In genomic region chr1:18948913-18949688, GRCh38 we compare ENCODE assay signal across 10 cellular contexts. TPM values are rescaled to one million over a fixed set of nuclear protein-coding genes. Genes with fewer than 3 reads are reported as not detected.
DNase-seq lines count a peak whose midpoint lies in the region; ATAC-seq, FAIRE-seq and TF ChIP-seq lines count a peak whose summit lies in the region.
"Had no signal": no experiment of that assay in that cellular context is flagged by ENCODE, and none has a peak within 500 bp of the region (broad histone marks: within the 10 kb centered on the region; RNA-seq: fewer than 3 reads in every experiment).

No MANE protein-coding gene starts in this region.

- H2AFZ ChIP-seq in HepG2 (ENCODE audit: low read length), result no peak overlapping the region

- TF ChIP-seq CTCF in breast epithelium (IDR thresholded peaks at IDR 0.05) (no peak), HepG2 (CRISPR knock-in tag; IDR thresholded peaks at IDR 0.05) (peak; percentile 35; the same call in 1 of the 2 replicates), testis (IDR thresholded peaks at IDR 0.05) (no peak)

- peak; percentile 57; the same call in 1 of the 2 replicates for TF ChIP-seq RAD21 in HepG2 (CRISPR knock-in tag; IDR thresholded peaks at IDR 0.05)

- TF ChIP-seq EP300 in HepG2 (IDR thresholded peaks at IDR 0.05; ENCODE audit: low read depth in 2 of 2, low read length in 2 of 2), result peak; percentile 71 to 76; a peak in 2 of 4 replicates
- peak; percentile 64; the same call in 1 of the 2 replicates for TF ChIP-seq EP300 in HepG2 (CRISPR knock-in tag; IDR thresholded peaks at IDR 0.05; ENCODE audit: borderline replicate concordance)

- FAIRE-seq in HepG2 (lab: Jason Lieb, UNC), result peak; percentile 97

- intact Hi-C loops in breast epithelium (cut with DNase I; ENCODE audit: low total_unique reads), result no loop called here
- intact Hi-C loops in HepG2 (cut with micrococcal nuclease; ENCODE audit: unreplicated experiment), result no loop called here
- intact Hi-C loops in testis (cut with DNase I; ENCODE audit: low total_unique reads), result no loop called here

- H3K27ac ChIP-seq in breast epithelium (peak overlapping the region; percentile 83 to 92), HepG2 (ENCODE audit: extremely low read length, insufficient read depth, low read length) (peak overlapping the region; percentile 93), testis (peak overlapping the region; percentile 69 to 81)
- H3K27ac ChIP-seq: 22Rv1, KMS-11 had no signal

- ATAC-seq in HepG2, result peak; percentile 94

- H3K4me3 ChIP-seq in breast epithelium, result peak overlapping the region; percentile 30 to 65 (median 36)
- H3K4me3 ChIP-seq in HepG2 (replicated peaks in 1 of 3; ENCODE audit: insufficient read depth in 1 of 3, low read depth in 2 of 3, low read length in 3 of 3), result peak overlapping the region; percentile 53 to 75 (median 73)
- H3K4me3 ChIP-seq in testis, result no peak overlapping the region

- H3K9ac ChIP-seq in HepG2 (ENCODE audit: insufficient read depth, low read depth, low read length), result peak overlapping the region; percentile 71
- H3K9ac ChIP-seq: KMS-11 had no signal

- in situ Hi-C loops in HepG2 (cut with HindIII; ENCODE audit: extremely low pct_ligation_motif_present, low pct_unique_long_range_greater_than_20kb), result loop anchor here (5.0 kb wide), 1 partner anchor 42 kb away; no protein-coding TSS in a partner anchor

- 5% methylated on average over 11 of the region's 23 CpGs for WGBS in HepG2 (ENCODE audit: low lambda C conversion rate)
- 56% methylated on average over 17 to 22 of the region's 23 CpGs for WGBS in testis, 2 donors

- no peaks in the 10 kb centered on the region for H3K9me3 ChIP-seq in breast epithelium
- H3K9me3 ChIP-seq in HepG2 (ENCODE audit: low read length), result no peaks in the 10 kb centered on the region
- H3K9me3 ChIP-seq in testis, result no peaks in the 10 kb centered on the region

- CTCF ChIA-PET in HepG2 (lab: Yijun Ruan, JAX; ENCODE audit: low intra/inter-chr PET ratio, low total read pairs), result interaction anchor here (3.0 kb wide), 1 partner anchor 36 kb away, joined by 14 read pairs; no protein-coding TSS in a partner anchor

- peak; percentile 29 for DNase-seq in DMS 273 (lab: John Stamatoyannopoulos, UW; ENCODE audit: unreplicated experiment)
- no peak for DNase-seq in DMS 273 treated with DMSO at 0.1 percent for 48 hours (lab: John Stamatoyannopoulos, UW)
- peak in 1 of 2 donors; percentile 58 for DNase-seq in breast epithelium (ENCODE audit: low spot score in 2 of 2)
- DNase-seq in HepG2 (ENCODE audit: low spot score), result peak; percentile 93
- peak; percentile 34 for DNase-seq in testis
- no peak for DNase-seq in GM19240 (ENCODE audit: insufficient read length, low spot score)
- no peak for DNase-seq in stimulated activated CD4-positive, alpha-beta T cell treated with anti-CD3 and anti-CD28 coated beads, Interleukin-4, amount 100 ng/mL, for 4 hours
- no peak for DNase-seq in CD1c-positive myeloid dendritic cell (ENCODE audit: extremely low spot score)

- TSS peak; percentile 84 for BruUV-seq in HepG2 (replicated peaks; lab: Mats Ljungman, UMichigan)

- POLR2A ChIA-PET in HepG2 (lab: Yijun Ruan, JAX), result interaction anchor here (0.7 to 2.6 kb wide), 13 partner anchors 8 to 139 kb away, joined by 3 to 16 read pairs (median 5); partner anchors contain the start of gene IFFO2

- H3K4me1 ChIP-seq in breast epithelium, result peaks cover 14 to 28% of the 10 kb centered on the region in 2 donors
- H3K4me1 ChIP-seq in HepG2 (ENCODE audit: insufficient read depth, low read length), result peaks cover 90% of the 10 kb centered on the region
- peaks cover 16% of the 10 kb centered on the region for H3K4me1 ChIP-seq in testis

- no peak for TF ChIP-seq POLR2A in breast epithelium (IDR thresholded peaks at IDR 0.05)
- peak in 1 of 2 experiments; percentile 74; a peak in 2 of 4 replicates for TF ChIP-seq POLR2A in HepG2 (IDR thresholded peaks at IDR 0.05; ENCODE audit: insufficient read depth in 1 of 2, low read depth in 2 of 2, low read length in 2 of 2)
- TF ChIP-seq POLR2A in testis (IDR thresholded peaks at IDR 0.05), result no peak

- H3K4me2 ChIP-seq in HepG2 (ENCODE audit: low read depth, low read length), result peak overlapping the region; percentile 98
- H3K4me2 ChIP-seq: KMS-11 had no signal

- no peaks in the 10 kb centered on the region for H3K27me3 ChIP-seq in breast epithelium
- H3K27me3 ChIP-seq in HepG2 (ENCODE audit: control insufficient read depth in 1 of 2, insufficient read depth in 2 of 2, low read length in 2 of 2), result no peaks in the 10 kb centered on the region
- H3K27me3 ChIP-seq in testis, result no peaks in the 10 kb centered on the region

- peaks cover 86% of the 10 kb centered on the region for H3K79me2 ChIP-seq in HepG2 (ENCODE audit: insufficient read depth, low read length)

- H3K36me3 ChIP-seq in breast epithelium, result no peaks in the 10 kb centered on the region
- no peaks in the 10 kb centered on the region for H3K36me3 ChIP-seq in HepG2 (replicated peaks in 1 of 2; ENCODE audit: control insufficient read depth in 1 of 2, insufficient read depth in 2 of 2, low read length in 2 of 2)
- H3K36me3 ChIP-seq in testis (ENCODE audit: low read depth, missing control alignments), result no peaks in the 10 kb centered on the region

- H4K20me1 ChIP-seq in HepG2 (ENCODE audit: insufficient read depth, low read length), result peaks cover 6% of the 10 kb centered on the region; the same call in 1 of the 2 replicates

TF ChIP-seq in HepG2, 621 proteins besides CTCF, POLR2A, EP300 and RAD21 (continues in another document):
- TF ChIP-seq KLF11 (CRISPR knock-in tag; IDR thresholded peaks at IDR 0.05) (no peak), ZKSCAN1 (IDR thresholded peaks at IDR 0.05; ENCODE audit: low read length) (peak; percentile 59; the same call in 1 of the 2 replicates), KLF9 (CRISPR knock-in tag; IDR thresholded peaks at IDR 0.05; ENCODE audit: low read depth) (no peak), NR3C1 (CRISPR knock-in tag; IDR thresholded peaks at IDR 0.05) (no peak)

RNA-seq across cellular contexts. Expression of gene IFFO2, which starts 7.4 kb away (rescaled TPM):
- total RNA-seq in breast epithelium (10 to 100 TPM in 2 of 3 donors, 1 to 10 TPM in 1; 5.8 to 35.3 (median 34.4) TPM), HepG2 (2016; rRNA removed; fragmentation: Illumina TruSeq; extraction: Trizol) (16.3 and 16.7 TPM in 2 replicates), testis (1 to 10 TPM; 5.6 to 8.5 TPM)
- 1.4 and 1.9 TPM in 2 replicates for total RNA-seq in HepG2 (2016; cell fraction: cytosol; rRNA removed; fragmentation: Illumina TruSeq; extraction: Trizol; ENCODE audit: low read depth)
- total RNA-seq in HepG2 (2016; cell fraction: insoluble cytoplasmic fraction; rRNA removed; fragmentation: Illumina TruSeq; extraction: Trizol), result 12.2 and 17.7 TPM in 2 replicates
- 3.8 and 4.9 TPM in 2 replicates for total RNA-seq in HepG2 (2016; cell fraction: membrane; rRNA removed; fragmentation: Illumina TruSeq; extraction: Trizol)
- total RNA-seq in HepG2 (2016; cell fraction: nucleus; rRNA removed; fragmentation: Illumina TruSeq; extraction: Trizol), result 10.0 and 11.1 TPM in 2 replicates
- polyA plus RNA-seq in HepG2 (2011; rRNA removed) (6.9 and 7.3 TPM in 2 replicates), testis (ENCODE audit: insufficient read depth, low read depth, low replicate concordance) (5.0 TPM)
- polyA plus RNA-seq in HepG2 (2011; cell fraction: cytosol; rRNA removed), result 8.4 and 12.3 TPM in 2 replicates
- 21.1 and 21.8 TPM in 2 replicates for polyA plus RNA-seq in HepG2 (2011; cell fraction: nucleus; rRNA removed)
- polyA plus RNA-seq in HepG2 (2012), result 5.7 and 8.6 TPM in 2 replicates
- 0.47 and 1.00 TPM in 2 replicates for polyA plus RNA-seq in HepG2 (2016; cell fraction: cytosol; fragmentation: Illumina TruSeq; extraction: Trizol; ENCODE audit: low read depth)
- 9.4 and 11.8 TPM in 2 replicates for polyA plus RNA-seq in HepG2 (2016; cell fraction: insoluble cytoplasmic fraction; fragmentation: Illumina TruSeq; extraction: Trizol; ENCODE audit: low read depth)
- 1.5 and 1.6 TPM in 2 replicates for polyA plus RNA-seq in HepG2 (2016; cell fraction: membrane; fragmentation: Illumina TruSeq; extraction: Trizol; ENCODE audit: low read depth)
- polyA plus RNA-seq in HepG2 (2016; cell fraction: nucleus; fragmentation: Illumina TruSeq; extraction: Trizol; ENCODE audit: insufficient read depth, low read depth), result 13.9 and 14.1 TPM in 2 replicates
- 2.4 and 21.3 TPM in 2 replicates for polyA minus RNA-seq in HepG2 (2011; rRNA and poly(A)+ RNA removed; ENCODE audit: low replicate concordance)
- polyA minus RNA-seq in HepG2 (2011; cell fraction: cytosol; rRNA and poly(A)+ RNA removed), result 10.2 and 10.5 TPM in 2 replicates
- polyA minus RNA-seq in HepG2 (2011; cell fraction: nucleus; rRNA and poly(A)+ RNA removed), result 4.0 and 6.3 TPM in 2 replicates

RNA-seq across cellular contexts. Expression of gene ALDH4A1, which starts 46.7 kb away (rescaled TPM):
- total RNA-seq in breast epithelium (10 to 100 TPM; 15.7 to 81.0 (median 23.7) TPM), HepG2 (2016; rRNA removed; fragmentation: Illumina TruSeq; extraction: Trizol) (58.5 and 76.4 TPM in 2 replicates), testis (10 to 100 TPM in 1 of 2 donors, 1 to 10 TPM in 1; 9.6 to 10.6 TPM)
- total RNA-seq in HepG2 (2016; cell fraction: cytosol; rRNA removed; fragmentation: Illumina TruSeq; extraction: Trizol; ENCODE audit: low read depth), result 7.2 and 7.7 TPM in 2 replicates
- 53.0 and 79.3 TPM in 2 replicates for total RNA-seq in HepG2 (2016; cell fraction: insoluble cytoplasmic fraction; rRNA removed; fragmentation: Illumina TruSeq; extraction: Trizol)
- 22.0 and 22.8 TPM in 2 replicates for total RNA-seq in HepG2 (2016; cell fraction: membrane; rRNA removed; fragmentation: Illumina TruSeq; extraction: Trizol)
- 52.1 and 60.8 TPM in 2 replicates for total RNA-seq in HepG2 (2016; cell fraction: nucleus; rRNA removed; fragmentation: Illumina TruSeq; extraction: Trizol)
- polyA plus RNA-seq in HepG2 (2011; rRNA removed) (229 and 240 TPM in 2 replicates), testis (ENCODE audit: insufficient read depth, low read depth, low replicate concordance) (8.2 TPM)
- polyA plus RNA-seq in HepG2 (2011; cell fraction: cytosol; rRNA removed), result 210 and 362 TPM in 2 replicates
- 328 and 432 TPM in 2 replicates for polyA plus RNA-seq in HepG2 (2011; cell fraction: nucleus; rRNA removed)
- polyA plus RNA-seq in HepG2 (2012), result 87.2 and 88.3 TPM in 2 replicates
- polyA plus RNA-seq in HepG2 (2016; cell fraction: cytosol; fragmentation: Illumina TruSeq; extraction: Trizol; ENCODE audit: low read depth), result 7.1 and 8.1 TPM in 2 replicates
- polyA plus RNA-seq in HepG2 (2016; cell fraction: insoluble cytoplasmic fraction; fragmentation: Illumina TruSeq; extraction: Trizol; ENCODE audit: low read depth), result 53.0 and 59.0 TPM in 2 replicates
- 16.0 and 17.1 TPM in 2 replicates for polyA plus RNA-seq in HepG2 (2016; cell fraction: membrane; fragmentation: Illumina TruSeq; extraction: Trizol; ENCODE audit: low read depth)
- polyA plus RNA-seq in HepG2 (2016; cell fraction: nucleus; fragmentation: Illumina TruSeq; extraction: Trizol; ENCODE audit: insufficient read depth, low read depth), result 91.4 and 94.6 TPM in 2 replicates
- polyA minus RNA-seq in HepG2 (2011; rRNA and poly(A)+ RNA removed; ENCODE audit: low replicate concordance), result 12.3 and 373 TPM in 2 replicates
- polyA minus RNA-seq in HepG2 (2011; cell fraction: cytosol; rRNA and poly(A)+ RNA removed), result 140 and 148 TPM in 2 replicates
- polyA minus RNA-seq in HepG2 (2011; cell fraction: nucleus; rRNA and poly(A)+ RNA removed), result 129 and 138 TPM in 2 replicates

Comparison
In these comparisons a context has a peak if more than half of its experiments do, and no peak if none do; other contexts are left out.
1. DNase-seq: peak in DMS 273 (single experiment), HepG2 (single experiment) and testis (single experiment); none in DMS 273 treated with DMSO at 0.1 percent for 48 hours (single experiment), GM19240 (single experiment), stimulated activated CD4-positive, alpha-beta T cell treated with anti-CD3 and anti-CD28 coated beads, Interleukin-4, amount 100 ng/mL, for 4 hours (0 of 2) and CD1c-positive myeloid dendritic cell (single experiment).
2. H3K4me3 ChIP-seq: peak in breast epithelium (3 of 3) and HepG2 (3 of 3); none in testis (0 of 2).
3. Peak in every context shown above with its lines, with median percentiles within 50 percentile points of each other: H3K27ac ChIP-seq.